ENCODE assay signal across 8 cellular contexts in the genomic region with DNA sequence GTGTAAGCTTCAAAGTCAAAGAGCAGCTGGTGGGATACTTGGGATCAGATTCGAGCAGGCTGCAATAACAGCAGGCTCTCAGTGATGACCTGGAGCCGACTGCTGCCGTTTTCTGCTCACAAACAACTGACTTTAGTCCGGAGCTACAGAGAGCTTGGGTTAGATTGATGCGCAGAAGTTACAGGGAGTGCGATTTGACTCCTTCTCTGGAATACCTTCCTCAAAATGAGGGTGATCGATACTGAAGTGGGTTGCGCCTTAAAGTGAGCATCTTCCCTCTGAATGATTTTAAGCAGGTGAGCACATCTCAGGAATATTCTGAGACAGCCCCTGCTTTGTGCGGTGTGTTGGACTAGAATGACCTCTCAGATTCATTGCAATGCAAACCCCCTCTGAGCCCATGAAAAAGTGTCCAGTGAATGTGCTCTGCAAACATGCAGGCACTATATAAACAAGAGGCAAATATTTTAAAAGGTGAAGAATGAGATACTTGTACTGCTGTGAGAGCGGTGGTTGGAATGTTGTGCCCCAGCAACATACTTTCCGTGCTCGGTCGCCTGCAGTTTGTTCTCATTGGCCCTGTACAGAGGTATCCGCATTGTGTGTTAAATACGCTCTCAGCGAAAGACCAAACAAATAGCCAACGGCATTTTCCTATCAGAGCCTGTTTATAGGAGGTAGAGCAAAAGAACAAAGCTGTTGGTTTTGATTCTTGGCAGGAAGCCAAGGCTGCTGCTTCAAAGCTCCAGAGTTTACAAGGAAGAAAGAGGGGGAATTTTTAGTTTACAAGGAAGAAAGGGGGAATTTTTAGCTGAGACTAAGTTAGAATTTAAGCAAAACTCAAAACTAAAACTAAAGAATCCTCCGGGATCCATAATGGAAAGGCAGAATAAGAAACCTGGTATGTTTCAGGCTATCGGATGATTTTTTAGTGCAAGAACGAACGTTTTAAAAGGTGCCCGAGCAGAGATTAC.
A peak's percentile ranks its signal among the peaks of the same experiment; 100 is the strongest.
DNase-seq lines count a peak whose midpoint lies in the region; ATAC-seq and TF ChIP-seq lines count a peak whose summit lies in the region.

No MANE protein-coding gene starts in this region.

- TF ChIP-seq EP300 in ovary (IDR thresholded peaks at IDR 0.05): no peak

- peak overlapping the region; percentile 4 to 76 for H3K27ac ChIP-seq in ovary

- WGBS in ovary, 3 donors: 9 to 24% (median 13%) methylated on average over 22 of the region's 22 CpGs

- no peak for TF ChIP-seq POLR2A in ovary (IDR thresholded peaks at IDR 0.05)

- no peaks in the 10 kb centered on the region for H3K36me3 ChIP-seq in ovary

- TF ChIP-seq CTCF in fibroblast of pulmonary artery (IDR thresholded peaks at IDR 0.05; ENCODE audit: low read length, missing control alignments) (no peak), ovary (IDR thresholded peaks at IDR 0.05) (no peak)

- DNase-seq in DMS79 treated with DMSO at 0.1 percent for 48 hours (lab: John Stamatoyannopoulos, UW): peak; percentile 49
- peak; percentile 58 for DNase-seq in NCI-H748 treated with DMSO at 0.1 percent for 48 hours (lab: John Stamatoyannopoulos, UW)
- peak; percentile 73 for DNase-seq in fibroblast of pulmonary artery (ENCODE audit: low read depth)
- DNase-seq in ovary: peak; percentile 33 to 57 (median 46)
- no peak for DNase-seq in activated CD4-positive, alpha-beta T cell treated with anti-CD3 and anti-CD28 coated beads for 48 hours
- DNase-seq in AML-193 (lab: John Stamatoyannopoulos, UW): no peak
- DNase-seq in epidermal melanocyte (ENCODE audit: insufficient read length, low spot score): no peak

- peaks cover 24% of the 10 kb centered on the region for H3K4me1 ChIP-seq in ovary (ENCODE audit: insufficient read depth)

- intact Hi-C loops in ovary (cut with DNase I): loop anchor here in 1 of 4 donors (2.0 kb wide), 1 partner anchor 67 kb away; no protein-coding TSS in a partner anchor

- H3K4me3 ChIP-seq in fibroblast of pulmonary artery (replicated peaks; ENCODE audit: low read depth, low read length): no peak overlapping the region
- H3K4me3 ChIP-seq in ovary: peak overlapping the region; percentile 12

- H3K27me3 ChIP-seq in ovary: no peaks in the 10 kb centered on the region

- H3K9me3 ChIP-seq in ovary: no peaks in the 10 kb centered on the region

- no peak for ATAC-seq in HG02610 (IDR thresholded peaks at IDR 0.05; ENCODE audit: unreplicated experiment)

Comparison
In these comparisons a context has a peak if more than half of its experiments do, and no peak if none do; other contexts are left out.
1. DNase-seq: peak in DMS79 treated with DMSO at 0.1 percent for 48 hours (single experiment), NCI-H748 treated with DMSO at 0.1 percent for 48 hours (single experiment), fibroblast of pulmonary artery (single experiment) and ovary (5 of 5); none in activated CD4-positive, alpha-beta T cell treated with anti-CD3 and anti-CD28 coated beads for 48 hours (single experiment), AML-193 (0 of 2) and epidermal melanocyte (single experiment).